In the genomic region with DNA sequence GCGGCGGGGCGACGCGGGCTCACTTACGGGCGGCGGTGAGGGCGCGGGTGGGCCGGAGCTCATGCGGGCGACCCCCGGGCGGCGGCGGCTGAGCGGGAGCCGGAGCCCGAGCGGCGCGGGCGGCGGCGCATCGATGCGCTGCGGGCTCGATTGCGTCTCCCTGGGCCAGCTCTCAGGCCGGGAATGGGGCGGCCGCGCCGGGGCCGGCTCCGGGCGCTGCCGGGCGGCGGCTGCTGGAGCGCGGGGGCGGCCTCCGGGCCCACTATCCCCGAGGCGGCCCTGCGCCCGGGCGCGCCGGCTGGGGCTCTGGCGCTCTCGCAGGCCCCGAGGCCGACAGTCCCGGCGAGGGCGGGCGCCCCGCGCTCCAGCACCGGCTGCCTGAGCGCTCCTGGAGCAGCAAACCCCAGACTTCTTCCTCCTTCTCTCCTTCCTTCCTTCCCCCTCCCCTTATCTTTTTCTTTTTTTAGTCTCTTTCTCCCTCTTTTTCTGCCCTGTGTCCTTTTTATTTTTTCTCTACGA, we compare ENCODE assay signal across 8 cellular contexts. TPM values are rescaled to one million over a fixed set of nuclear protein-coding genes. Genes with fewer than 3 reads are reported as not detected.
DNase-seq lines count a peak whose midpoint lies in the region; ATAC-seq and TF ChIP-seq lines count a peak whose summit lies in the region.

No MANE protein-coding gene starts in this region.

- H3K27ac Mint-ChIP-seq in mesothelial cell of epicardium: peak overlapping the region; percentile 95

- peaks cover 4% of the 10 kb centered on the region for H3K36me3 Mint-ChIP-seq in mesothelial cell of epicardium

- 0 to 1% methylated on average over 48 to 66 of the region's 66 CpGs for WGBS in esophagus, 2 donors

- H3K36me3 ChIP-seq in esophagus (ENCODE audit: control insufficient read depth in 2 of 2, insufficient read depth in 2 of 2, low read length in 1 of 2) (no peaks in the 10 kb centered on the region), upper lobe of right lung (no peaks in the 10 kb centered on the region)

- no peaks in the 10 kb centered on the region for H3K9me3 ChIP-seq in esophagus (ENCODE audit: control insufficient read depth in 2 of 2, insufficient read depth in 1 of 2, low read depth in 1 of 2, low read length in 1 of 2)
- no peaks in the 10 kb centered on the region for H3K9me3 ChIP-seq in upper lobe of right lung

- H3K4me3 ChIP-seq in WI38 (ENCODE audit: low read depth, low read length) (peak overlapping the region; percentile 87), esophagus (ENCODE audit: low read depth in 1 of 2, low read length in 2 of 2) (peak overlapping the region; percentile 66 to 72), upper lobe of right lung (peak overlapping the region; percentile 81)

- peaks cover 65% of the 10 kb centered on the region for H3K4me1 Mint-ChIP-seq in mesothelial cell of epicardium

- peak; percentile 43 for DNase-seq in stimulated activated CD4-positive, alpha-beta T cell treated with anti-CD3 and anti-CD28 coated beads, Interleukin-12 subunit alpha, Interleukin-12 subunit beta, amount 100 ng/mL, for 4 hours
- DNase-seq in stimulated activated CD4-positive, alpha-beta T cell treated with anti-CD3 and anti-CD28 coated beads, Interleukin-1b, Interleukin-23, amount 100 ng/mL, for 48 hours: no peak
- DNase-seq in mesothelial cell of epicardium (ENCODE audit: low spot score in 2 of 2, unreplicated experiment in 2 of 2) (peak; percentile 43 to 75), upper lobe of right lung (peak; percentile 81)

- no peaks in the 10 kb centered on the region for H3K9me3 Mint-ChIP-seq in mesothelial cell of epicardium

- H3K4me3 Mint-ChIP-seq in mesothelial cell of epicardium: peak overlapping the region; percentile 87

- TF ChIP-seq CTCF in WI38 (IDR thresholded peaks at IDR 0.05; ENCODE audit: low read depth, low read length) (no peak), mesothelial cell of epicardium (IDR thresholded peaks at IDR 0.05; ENCODE audit: unreplicated experiment) (no peak), upper lobe of right lung (IDR thresholded peaks at IDR 0.05) (no peak)

- intact Hi-C loops in upper lobe of right lung (cut with DNase I): no loop called here

- H3K4me1 ChIP-seq in esophagus (ENCODE audit: control insufficient read depth in 2 of 2, insufficient read depth in 2 of 2, low read length in 1 of 2) (peaks cover 0 to 10% of the 10 kb centered on the region in 2 donors), upper lobe of right lung (peaks cover 15% of the 10 kb centered on the region)

- peaks cover 0 to under 1% of the 10 kb centered on the region in 2 donors for H3K27me3 ChIP-seq in esophagus (ENCODE audit: control insufficient read depth in 1 of 2, insufficient read depth in 2 of 2, low read length in 2 of 2)
- peaks cover 45% of the 10 kb centered on the region for H3K27me3 ChIP-seq in upper lobe of right lung

- H3K27ac ChIP-seq in esophagus (ENCODE audit: low read depth in 2 of 2, low read length in 1 of 2) (peak overlapping the region; percentile 85 to 88), upper lobe of right lung (peak overlapping the region; percentile 80)

- ATAC-seq in upper lobe of right lung (peak; percentile 72), HG03378 (IDR thresholded peaks at IDR 0.05; ENCODE audit: unreplicated experiment) (no peak), GM19397 (IDR thresholded peaks at IDR 0.05; ENCODE audit: unreplicated experiment) (no peak)

- H3K27me3 Mint-ChIP-seq in mesothelial cell of epicardium (ENCODE audit: low read depth): peaks cover 57% of the 10 kb centered on the region

RNA-seq across cellular contexts. Expression of a gene that starts 1.5 kb away (rescaled TPM):
- 1 to 10 TPM; 1.2 to 1.9 TPM for polyA plus RNA-seq in esophagus
- total RNA-seq in mesothelial cell of epicardium: 82.5 to 87.1 TPM (median 82.9 TPM) in 3 replicates
- 5.8 TPM for total RNA-seq in upper lobe of right lung

Comparison
In these comparisons a context has a peak if more than half of its experiments do, and no peak if none do; other contexts are left out.
1. RNA of a gene that starts 1.5 kb away (total RNA-seq): 82.5 to 87.1 TPM in mesothelial cell of epicardium; 5.8 TPM in upper lobe of right lung (single experiment); every median in the first group is over 10 times any median in the second.
2. Peak in every context shown above with its lines, with median percentiles within 50 percentile points of each other: H3K4me3 ChIP-seq.